Comparison of ENCODE assay signal across 1 cellular context in genomic region chr14:38357557-38357956, GRCh38.
TF ChIP-seq lines count a peak whose summit lies in the region.

No MANE protein-coding gene starts in this region.

TF ChIP-seq in HepG2, 621 proteins besides CTCF, POLR2A, EP300 and RAD21 (continued from another document):
- TF ChIP-seq FOXM1 (CRISPR knock-in tag; IDR thresholded peaks at IDR 0.05): no peak
- TF ChIP-seq NONO (IDR thresholded peaks at IDR 0.05): no peak
- TF ChIP-seq NONO (CRISPR knock-in tag; conservative IDR thresholded peaks at IDR 0.05): no peak
- TF ChIP-seq ZNF749 (CRISPR knock-in tag; IDR thresholded peaks at IDR 0.05; ENCODE audit: borderline replicate concordance): no peak
